8 cellular contexts compared by ENCODE assay signal in genomic region chr2:96869281-96869823, GRCh38. TPM values are rescaled to one million over a fixed set of nuclear protein-coding genes. Genes with fewer than 3 reads are reported as not detected.
DNase-seq lines count a peak whose midpoint lies in the region; ATAC-seq and TF ChIP-seq lines count a peak whose summit lies in the region.

No MANE protein-coding gene starts in this region.

- DNase-seq in BE2C (peak; percentile 36), Panc1 (ENCODE audit: low read depth, low spot score) (no peak), lower lobe of right lung (peak; percentile 78), thoracic aorta (ENCODE audit: low spot score) (no peak), G401 (ENCODE audit: low spot score) (no peak)
- no peak for DNase-seq in effector memory CD4-positive, alpha-beta T cell

- no peaks in the 10 kb centered on the region for H3K27me3 ChIP-seq in BE2C
- no peaks in the 10 kb centered on the region for H3K27me3 ChIP-seq in Panc1 (ENCODE audit: control insufficient read depth, insufficient read depth, low read length)
- no peaks in the 10 kb centered on the region for H3K27me3 ChIP-seq in effector memory CD4-positive, alpha-beta T cell (replicated peaks; ENCODE audit: control insufficient read depth, insufficient read depth, low read length, poor library complexity, severe bottlenecking)
- H3K27me3 ChIP-seq in lower lobe of right lung (ENCODE audit: low read depth) = no peaks in the 10 kb centered on the region
- H3K27me3 ChIP-seq in thoracic aorta (replicated peaks; ENCODE audit: insufficient read depth) = no peaks in the 10 kb centered on the region

- POLR2A ChIA-PET in Panc1 (lab: Charles Lee) = interaction anchor here (0.6 to 0.7 kb wide), 2 partner anchors 10 to 84 kb away, joined by 3 to 4 read pairs; no protein-coding TSS in a partner anchor

- intact Hi-C loops in Panc1 (cut with micrococcal nuclease; ENCODE audit: unreplicated experiment) (no loop called here), lower lobe of right lung (cut with DNase I) (no loop called here)

- CTCF ChIA-PET in Panc1 (lab: Charles Lee) = interaction anchor here (0.6 to 1.0 kb wide), 4 partner anchors 8 to 358 kb away, joined by 3 to 9 read pairs (median 7); no protein-coding TSS in a partner anchor

- TF ChIP-seq POLR2A in GM18505 (IDR thresholded peaks at IDR 0.05; ENCODE audit: borderline replicate concordance, extremely low read depth, insufficient read depth, insufficient read length) = no peak

- peaks cover 4% of the 10 kb centered on the region for H3K4me1 ChIP-seq in BE2C
- peaks cover 22% of the 10 kb centered on the region for H3K4me1 ChIP-seq in Panc1 (ENCODE audit: control insufficient read depth, insufficient read depth, low read length)
- peaks cover 44% of the 10 kb centered on the region for H3K4me1 ChIP-seq in effector memory CD4-positive, alpha-beta T cell (ENCODE audit: control insufficient read depth, insufficient read depth, low read length, poor library complexity, severe bottlenecking)
- peaks cover 66% of the 10 kb centered on the region for H3K4me1 ChIP-seq in lower lobe of right lung
- peaks cover 33 to 56% of the 10 kb centered on the region in 2 donors for H3K4me1 ChIP-seq in thoracic aorta (ENCODE audit: control insufficient read depth in 1 of 2, low read depth in 2 of 2)

- in situ Hi-C loops in Panc1 (cut with HindIII; ENCODE audit: low pct_unique_long_range_greater_than_20kb, low sequenced_read_pairs) = no loop called here
- in situ Hi-C loops in G401 (cut with HindIII; ENCODE audit: low sequenced_read_pairs) = no loop called here

- peak overlapping the region; percentile 69 for H3K4me3 ChIP-seq in BE2C (ENCODE audit: low read depth, low read length)
- peak overlapping the region; percentile 66 to 70 for H3K4me3 ChIP-seq in Panc1 (ENCODE audit: low read depth in 2 of 2, low read length in 2 of 2)
- H3K4me3 ChIP-seq in effector memory CD4-positive, alpha-beta T cell (ENCODE audit: insufficient read depth, low read depth, low read length, poor library complexity, severe bottlenecking) = peak overlapping the region; percentile 96
- peak overlapping the region; percentile 97 for H3K4me3 ChIP-seq in lower lobe of right lung
- peak overlapping the region; percentile 97 for H3K4me3 ChIP-seq in thoracic aorta

- H3K9me3 ChIP-seq in BE2C (no peaks in the 10 kb centered on the region), Panc1 (ENCODE audit: control insufficient read depth, insufficient read depth, low read depth, low read length) (no peaks in the 10 kb centered on the region), lower lobe of right lung (no peaks in the 10 kb centered on the region), thoracic aorta (no peaks in the 10 kb centered on the region)
- H3K9me3 ChIP-seq in effector memory CD4-positive, alpha-beta T cell (ENCODE audit: control insufficient read depth, low read length) = no peaks in the 10 kb centered on the region

- TF ChIP-seq CTCF in BE2C (IDR thresholded peaks at IDR 0.05; ENCODE audit: low read depth, low read length) (no peak), Panc1 (IDR thresholded peaks at IDR 0.05) (no peak; the same call in 1 of the 2 replicates), lower lobe of right lung (IDR thresholded peaks at IDR 0.05) (peak; percentile 19), thoracic aorta (IDR thresholded peaks at IDR 0.05) (peak; percentile 6)

- H3K36me3 ChIP-seq in BE2C (peaks cover 5% of the 10 kb centered on the region), Panc1 (ENCODE audit: control insufficient read depth, insufficient read depth, low read length) (peaks cover 6% of the 10 kb centered on the region; the same call in 1 of the 2 replicates), lower lobe of right lung (peaks cover 32% of the 10 kb centered on the region), thoracic aorta (peaks cover 29% of the 10 kb centered on the region)
- H3K36me3 ChIP-seq in effector memory CD4-positive, alpha-beta T cell (ENCODE audit: control insufficient read depth, insufficient read depth, low read length) = peaks cover 26% of the 10 kb centered on the region

- H3K27ac ChIP-seq in Panc1 (ENCODE audit: low read length) (peak overlapping the region; percentile 92; the same call in 1 of the 2 replicates), lower lobe of right lung (peak overlapping the region; percentile 96), thoracic aorta (peak overlapping the region; percentile 97 to 99)
- H3K27ac ChIP-seq in effector memory CD4-positive, alpha-beta T cell (ENCODE audit: insufficient read depth, low read length, poor library complexity, severe bottlenecking) = peak overlapping the region; percentile 81

- ATAC-seq in GM21529 (IDR thresholded peaks at IDR 0.05; ENCODE audit: unreplicated experiment) (peak; percentile 25), Panc1 (peak; percentile 49), lower lobe of right lung (peak; percentile 67 to 71), thoracic aorta (ENCODE audit: insufficient number of reproducible peaks, low FRiP score, low read depth) (peak; percentile 44), GM18505 (IDR thresholded peaks at IDR 0.05; ENCODE audit: unreplicated experiment) (no peak)

- no TSS peak for BruUV-seq in Panc1 (replicated peaks; lab: Mats Ljungman, UMichigan)

RNA-seq across cellular contexts. Expression of gene SEMA4C, which starts 0.5 kb away (rescaled TPM):
- polyA plus RNA-seq in BE2C (2012; ENCODE audit: insufficient read depth, insufficient read length, low read depth) = 32.7 TPM
- total RNA-seq in Panc1 (2021; ENCODE audit: unreplicated experiment) (40.2 TPM), lower lobe of right lung (24.3 TPM), thoracic aorta (10 to 100 TPM; 44.1 to 66.3 TPM)
- polyA plus RNA-seq in Panc1 (2012; ENCODE audit: insufficient read length) = 54.0 TPM
- total RNA-seq in G401 (2014; rRNA removed; shearing (Covaris generic)) = 37.9 and 40.6 TPM in 2 replicates

RNA-seq across cellular contexts. Expression of gene ANKRD39, which starts 11.5 kb away (rescaled TPM):
- 28.5 TPM for polyA plus RNA-seq in BE2C (2012; ENCODE audit: insufficient read depth, insufficient read length, low read depth)
- total RNA-seq in Panc1 (2021; ENCODE audit: unreplicated experiment) (24.4 TPM), lower lobe of right lung (9.4 TPM), thoracic aorta (10 to 100 TPM in 1 of 2 donors, 1 to 10 TPM in 1; 8.4 to 18.0 TPM)
- polyA plus RNA-seq in Panc1 (2012; ENCODE audit: insufficient read length) = 40.1 TPM
- total RNA-seq in G401 (2014; rRNA removed; shearing (Covaris generic)) = 28.4 and 45.2 TPM in 2 replicates

RNA-seq across cellular contexts. Expression of gene ANKRD23, which starts 25.5 kb away (rescaled TPM):
- polyA plus RNA-seq in BE2C (2012; ENCODE audit: insufficient read depth, insufficient read length, low read depth) = 4.0 TPM
- total RNA-seq in Panc1 (2021; ENCODE audit: unreplicated experiment) = 3.2 TPM
- polyA plus RNA-seq in Panc1 (2012; ENCODE audit: insufficient read length) = 2.6 TPM
- total RNA-seq in lower lobe of right lung = 3.5 TPM
- 1 to 10 TPM; 6.0 to 8.4 TPM for total RNA-seq in thoracic aorta
- total RNA-seq in G401 (2014; rRNA removed; shearing (Covaris generic)) = 2.2 and 3.5 TPM in 2 replicates

RNA-seq across cellular contexts. Expression of gene CNNM3, which starts 53.3 kb away (rescaled TPM):
- 17.9 TPM for polyA plus RNA-seq in BE2C (2012; ENCODE audit: insufficient read depth, insufficient read length, low read depth)
- 34.0 TPM for total RNA-seq in Panc1 (2021; ENCODE audit: unreplicated experiment)
- polyA plus RNA-seq in Panc1 (2012; ENCODE audit: insufficient read length) = 27.5 TPM
- 29.0 TPM for total RNA-seq in lower lobe of right lung
- 10 to 100 TPM; 11.5 to 14.3 TPM for total RNA-seq in thoracic aorta
- total RNA-seq in G401 (2014; rRNA removed; shearing (Covaris generic)) = 15.9 and 16.6 TPM in 2 replicates

Comparison
In these comparisons a context has a peak if more than half of its experiments do, and no peak if none do; other contexts are left out.
1. DNase-seq: peak in BE2C (single experiment) and lower lobe of right lung (single experiment); none in Panc1 (single experiment), effector memory CD4-positive, alpha-beta T cell (0 of 3), thoracic aorta (single experiment) and G401 (single experiment).
2. CTCF ChIP-seq: peak in lower lobe of right lung (single experiment) and thoracic aorta (single experiment); none in BE2C (single experiment) and Panc1 (single experiment).
3. Peak in every context shown above with its lines, with median percentiles within 50 percentile points of each other: H3K4me3 ChIP-seq and H3K27ac ChIP-seq.